7 cellular contexts compared by ENCODE assay signal in the genomic region with DNA sequence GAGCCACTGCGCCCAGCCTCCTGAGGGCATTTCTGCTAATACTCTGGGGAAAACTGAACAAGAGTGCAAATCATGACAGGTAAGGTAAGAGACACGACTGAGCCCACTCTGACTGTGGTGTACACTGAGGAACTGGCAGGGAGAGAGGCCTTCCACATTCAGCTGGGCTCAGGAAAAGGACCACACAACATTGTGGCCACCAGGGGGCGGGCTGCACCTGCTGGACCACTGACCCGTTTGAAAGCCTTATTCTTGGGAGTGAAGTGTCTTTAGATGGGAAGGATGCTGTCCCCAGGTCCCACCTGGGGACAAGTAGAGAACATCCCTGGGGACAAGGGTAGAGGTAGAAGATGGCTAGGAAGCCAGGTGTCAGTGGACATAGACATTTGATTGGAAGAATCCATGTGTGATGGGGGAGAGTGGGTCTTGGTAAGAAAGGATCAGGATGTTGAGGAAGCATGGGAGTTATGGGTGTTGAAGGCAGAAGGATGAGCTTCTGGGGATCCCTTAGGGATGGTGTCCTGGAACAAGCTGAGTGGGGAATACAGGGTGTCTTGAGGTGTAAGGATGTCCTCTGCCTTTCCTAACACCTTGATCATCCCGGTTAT. TPM values are rescaled to one million over a fixed set of nuclear protein-coding genes. Genes with fewer than 3 reads are reported as not detected.
DNase-seq lines count a peak whose midpoint lies in the region; ATAC-seq, FAIRE-seq and TF ChIP-seq lines count a peak whose summit lies in the region.

No MANE protein-coding gene starts in this region.

- WGBS in IMR-90 (ENCODE audit: extremely low coverage in 2 of 2, insufficient read length in 1 of 2), 2 experiments = 40% methylated on average over 2 of the region's 5 CpGs; no CpG with 5 or more reads in 1 of the 2 experiments
- WGBS in gastroesophageal sphincter (ENCODE audit: low coverage in 1 of 2), 2 donors = 16 to 21% methylated on average over 4 of the region's 5 CpGs
- 31 to 34% methylated on average over 5 of the region's 5 CpGs for WGBS in pancreas, 2 donors
- WGBS in transverse colon (ENCODE audit: low coverage in 1 of 2), 2 donors = 36 to 40% methylated on average over 1 to 5 of the region's 5 CpGs

- H3K4me3 ChIP-seq in IMR-90 (ENCODE audit: insufficient read depth, low read depth, low read length) = no peak overlapping the region
- H3K4me3 ChIP-seq in SJSA1 = no peak overlapping the region
- H3K4me3 ChIP-seq in gastroesophageal sphincter = no peak overlapping the region
- no peak overlapping the region for H3K4me3 ChIP-seq in pancreas
- no peak overlapping the region for H3K4me3 ChIP-seq in transverse colon

- no peak overlapping the region for H3K14ac ChIP-seq in IMR-90 (replicated peaks; ENCODE audit: low read depth, low read length)

- no peaks in the 10 kb centered on the region for H3K9me3 ChIP-seq in IMR-90 (ENCODE audit: control insufficient read depth, insufficient read depth, low read length)
- H3K9me3 ChIP-seq in SJSA1 (replicated peaks) = no peaks in the 10 kb centered on the region
- H3K9me3 ChIP-seq in gastroesophageal sphincter = no peaks in the 10 kb centered on the region
- no peaks in the 10 kb centered on the region for H3K9me3 ChIP-seq in pancreas
- H3K9me3 ChIP-seq in transverse colon = no peaks in the 10 kb centered on the region

- dilution Hi-C loops in IMR-90 (cut with HindIII; ENCODE audit: low sequenced_read_pairs, unreplicated experiment) = no loop called here

- H2BK5ac ChIP-seq in IMR-90 (ENCODE audit: low read depth, low read length, poor library complexity, severe bottlenecking) = no peak overlapping the region

- H4K91ac ChIP-seq in IMR-90 (ENCODE audit: insufficient read depth, low read depth, low read length) = no peak overlapping the region

- DNase-seq in IMR-90 (peak; percentile 63), SJSA1 (ENCODE audit: low read depth in 1 of 2, low spot score in 2 of 2) (peak; percentile 66 to 72), pancreas (peak; percentile 64 to 96 (median 85)), transverse colon (peak; percentile 88)
- peak; percentile 63 for DNase-seq in activated gamma-delta T cell treated with anti-CD3 and anti-CD28 coated beads, Interleukin-2, amount 50 U/mL, for 16 hours (ENCODE audit: low read depth)

- no peak for FAIRE-seq in pancreas (lab: Jason Lieb, UNC)

- no peak overlapping the region for H2BK20ac ChIP-seq in IMR-90 (ENCODE audit: low read depth, low read length)

- in situ Hi-C loops in IMR-90 (cut with MboI; ENCODE audit: low sequenced_read_pairs) (loop anchor here (5.0 kb wide), 1 partner anchor 107 kb away; no protein-coding TSS in a partner anchor), transverse colon (cut with MboI; ENCODE audit: low pct_ligation_motif_present in 1 of 4, low pct_unique_long_range_greater_than_20kb in 1 of 4, low sequenced_read_pairs in 3 of 4) (loop anchor here (5.0 to 10.0 kb wide), 3 partner anchors 107 to 112 kb away; no protein-coding TSS in a partner anchor)

- CTCF ChIA-PET in IMR-90 (lab: Yijun Ruan, JAX) = interaction anchor here (0.6 to 4.1 kb wide), 16 partner anchors 9 to 148 kb away, joined by 3 to 31 read pairs (median 4); no protein-coding TSS in a partner anchor

- no peak for TF ChIP-seq POLR2A in IMR-90 (IDR thresholded peaks at IDR 0.05; ENCODE audit: low read depth, low read length)
- TF ChIP-seq POLR2A in gastroesophageal sphincter (IDR thresholded peaks at IDR 0.05) = no peak
- no peak for TF ChIP-seq POLR2A in transverse colon (IDR thresholded peaks at IDR 0.05)

- H4K8ac ChIP-seq in IMR-90 (ENCODE audit: low read depth in 2 of 2, low read length in 2 of 2) = no peak overlapping the region

- no peak overlapping the region for H4K5ac ChIP-seq in IMR-90 (ENCODE audit: low read depth, low read length)

- BruUV-seq in IMR-90 (replicated peaks; lab: Mats Ljungman, UMichigan) = no TSS peak

- H3K27ac ChIP-seq in IMR-90 (ENCODE audit: insufficient read depth, low read length) (no peak overlapping the region), SJSA1 (no peak overlapping the region), gastroesophageal sphincter (peak overlapping the region in 1 of 4 donors; percentile 35), pancreas (no peak overlapping the region), transverse colon (no peak overlapping the region)

- H2AK9ac ChIP-seq in IMR-90 (replicated peaks; ENCODE audit: low read depth, low read length, poor library complexity) = peak overlapping the region; percentile 23

- H3K9ac ChIP-seq in IMR-90 (ENCODE audit: low read depth, low read length) = no peak overlapping the region

- no peak overlapping the region for H2BK120ac ChIP-seq in IMR-90 (ENCODE audit: low read depth, low read length)

- H3K9me1 ChIP-seq in IMR-90 (ENCODE audit: insufficient read depth, low read length) = peaks cover 6% of the 10 kb centered on the region; the same call in 1 of the 2 replicates

- H3K36me3 ChIP-seq in IMR-90 (ENCODE audit: control insufficient read depth, insufficient read depth, low read length) = peaks cover 3% of the 10 kb centered on the region; the same call in 1 of the 2 replicates
- peaks cover 13% of the 10 kb centered on the region for H3K36me3 ChIP-seq in SJSA1
- H3K36me3 ChIP-seq in gastroesophageal sphincter = peaks cover 0 to 8% of the 10 kb centered on the region in 2 donors
- no peaks in the 10 kb centered on the region for H3K36me3 ChIP-seq in pancreas
- H3K36me3 ChIP-seq in transverse colon = no peaks in the 10 kb centered on the region

- peaks cover 9% of the 10 kb centered on the region for H3K4me1 ChIP-seq in IMR-90 (ENCODE audit: control insufficient read depth, insufficient read depth, low read length)
- H3K4me1 ChIP-seq in SJSA1 (replicated peaks) = peaks cover 7% of the 10 kb centered on the region
- peaks cover 0 to 36% (median 5%) of the 10 kb centered on the region in 3 donors for H3K4me1 ChIP-seq in gastroesophageal sphincter
- H3K4me1 ChIP-seq in pancreas = no peaks in the 10 kb centered on the region
- peaks cover 4 to 23% (median 9%) of the 10 kb centered on the region in 4 donors for H3K4me1 ChIP-seq in transverse colon

- no peak for TF ChIP-seq EP300 in gastroesophageal sphincter (IDR thresholded peaks at IDR 0.05)
- TF ChIP-seq EP300 in transverse colon (IDR thresholded peaks at IDR 0.05; ENCODE audit: low read depth) = no peak

- intact Hi-C loops in IMR-90 (cut with micrococcal nuclease) (loop anchor here (1.0 kb wide), 3 partner anchors 112 to 148 kb away; no protein-coding TSS in a partner anchor), pancreas (cut with DNase I) (loop anchor here in 2 of 3 donors (5.0 to 10.0 kb wide), 3 partner anchors 109 to 259 kb away; no protein-coding TSS in a partner anchor), transverse colon (cut with DNase I; ENCODE audit: low total_unique reads) (loop anchor here (1.0 kb wide), 1 partner anchor 112 kb away; no protein-coding TSS in a partner anchor)

- H2AK5ac ChIP-seq in IMR-90 (ENCODE audit: low read depth, low read length) = no peak overlapping the region

- H4K20me1 ChIP-seq in IMR-90 (ENCODE audit: insufficient read depth, low read length) = peaks cover 8% of the 10 kb centered on the region

- ATAC-seq in IMR-90 (ENCODE audit: low read depth) (peak; percentile 59), gastroesophageal sphincter (peak; percentile 30), pancreas (peak; percentile 62 to 81 (median 80))

- no peak overlapping the region for H3K56ac ChIP-seq in IMR-90 (ENCODE audit: extremely low read depth, insufficient read depth, low read length)

- H3K79me1 ChIP-seq in IMR-90 (ENCODE audit: low read depth in 1 of 2, low read length in 2 of 2) = peaks cover 11 to 26% of the 10 kb centered on the region in 2 experiments; a peak in 3 of 4 replicates

- no peak overlapping the region for H3K23ac ChIP-seq in IMR-90 (ENCODE audit: low read depth, low read length)

- no peaks in the 10 kb centered on the region for H3K27me3 ChIP-seq in IMR-90 (ENCODE audit: control insufficient read depth, insufficient read depth, low read length)
- H3K27me3 ChIP-seq in SJSA1 (replicated peaks) = no peaks in the 10 kb centered on the region
- H3K27me3 ChIP-seq in gastroesophageal sphincter = no peaks in the 10 kb centered on the region
- no peaks in the 10 kb centered on the region for H3K27me3 ChIP-seq in pancreas
- no peaks in the 10 kb centered on the region for H3K27me3 ChIP-seq in transverse colon

- H2AFZ ChIP-seq in IMR-90 (replicated peaks; ENCODE audit: low read length, poor library complexity) = peak overlapping the region; percentile 67

- peak; percentile 84 for TF ChIP-seq CTCF in GM12874 (IDR thresholded peaks at IDR 0.05; ENCODE audit: insufficient read depth, low read depth, low read length)
- TF ChIP-seq CTCF in IMR-90 (conservative IDR thresholded peaks at IDR 0.05; ENCODE audit: low read depth, low read length) = peak; percentile 90
- peak in 3 of 4 experiments; percentile 94 to 96 (median 94) for TF ChIP-seq CTCF in gastroesophageal sphincter (IDR thresholded peaks at IDR 0.05)
- TF ChIP-seq CTCF in pancreas (IDR thresholded peaks at IDR 0.05) = peak; percentile 89 to 97 (median 92)
- TF ChIP-seq CTCF in transverse colon (IDR thresholded peaks at IDR 0.05) = peak; percentile 90 to 96 (median 94)

- no peak overlapping the region for H3K4ac ChIP-seq in IMR-90 (ENCODE audit: low read depth, low read length)

- peak; percentile 97 for TF ChIP-seq RAD21 in IMR-90 (IDR thresholded peaks at IDR 0.05; ENCODE audit: low read length)

- no peak overlapping the region for H3K4me2 ChIP-seq in IMR-90 (ENCODE audit: low read depth, low read length)

- POLR2A ChIA-PET in IMR-90 (lab: Charles Lee; ENCODE audit: unreplicated experiment) = no interaction called here

- H3K18ac ChIP-seq in IMR-90 (ENCODE audit: low read depth, low read length) = no peak overlapping the region

- no peak overlapping the region for H2BK15ac ChIP-seq in IMR-90 (ENCODE audit: low read depth, low read length)

TF ChIP-seq in IMR-90, 13 proteins besides CTCF, POLR2A, EP300 and RAD21:
- TF ChIP-seq NFE2L2 (IDR thresholded peaks at IDR 0.05; ENCODE audit: low read depth, low read length) (no peak), SMC3 (IDR thresholded peaks at IDR 0.05; ENCODE audit: low read depth, low read length) (peak; percentile 95)
TF ChIP-seq in IMR-90: peak in this region for 1.

RNA-seq across cellular contexts. Expression of gene CTDSPL, which starts 6.2 kb away (rescaled TPM):
- total RNA-seq in IMR-90 (2012; rRNA removed) (29.0 and 33.3 TPM in 2 replicates), gastroesophageal sphincter (10 to 100 TPM; 33.4 to 72.6 (median 54.0) TPM), pancreas (10 to 100 TPM; 14.2 to 34.8 (median 17.8) TPM), transverse colon (100 to 1,000 TPM in 1 of 4 donors, 10 to 100 TPM in 3; 39.8 to 105 (median 56.2) TPM)
- polyA plus RNA-seq in IMR-90 (2012; rRNA removed) (23.9 and 24.5 TPM in 2 replicates), pancreas (10 to 100 TPM in 1 of 2 donors, 1 to 10 TPM in 1; 8.4 to 14.8 TPM)
- 16.1 and 16.4 TPM in 2 replicates for polyA plus RNA-seq in IMR-90 (2012; cell fraction: cytosol; rRNA removed)
- polyA plus RNA-seq in IMR-90 (2012; cell fraction: nucleus; rRNA removed; ENCODE audit: low replicate concordance) = 17.1 and 36.9 TPM in 2 replicates
- 27.4 and 42.4 TPM in 2 replicates for total RNA-seq in SJSA1 (2014; rRNA removed; shearing (Covaris generic))

Comparison
In these comparisons a context has a peak if more than half of its experiments do, and no peak if none do; other contexts are left out.
1. ATAC-seq: peak in every context shown above with its lines; median percentile 80 in pancreas; 59 in IMR-90; 30 in gastroesophageal sphincter.